1 cellular context compared by ENCODE assay signal in genomic region chr2:104413890-104414289, GRCh38.
TF ChIP-seq lines count a peak whose summit lies in the region.

No MANE protein-coding gene starts in this region.

TF ChIP-seq in HepG2, 621 proteins besides CTCF, POLR2A, EP300 and RAD21 (continued from another document and continues in another):
- TF ChIP-seq TIGD3 (CRISPR knock-in tag; IDR thresholded peaks at IDR 0.05; ENCODE audit: borderline replicate concordance) (no peak), DMTF1 (CRISPR knock-in tag; IDR thresholded peaks at IDR 0.05) (no peak), ZNF770 (CRISPR knock-in tag; IDR thresholded peaks at IDR 0.05) (no peak), GATAD2A (CRISPR knock-in tag; IDR thresholded peaks at IDR 0.05) (peak; percentile 22; the same call in 1 of the 2 replicates), ZXDC (CRISPR knock-in tag; IDR thresholded peaks at IDR 0.05) (no peak), ZNF646 (CRISPR knock-in tag; IDR thresholded peaks at IDR 0.05) (no peak), TEAD2 (CRISPR knock-in tag; IDR thresholded peaks at IDR 0.05) (no peak), POLR2G (IDR thresholded peaks at IDR 0.05; ENCODE audit: low read depth, low read length) (no peak), PCBP1 (IDR thresholded peaks at IDR 0.05; ENCODE audit: borderline replicate concordance, low read depth, low read length) (no peak), RCOR2 (CRISPR knock-in tag; IDR thresholded peaks at IDR 0.05) (no peak), CCAR2 (optimal IDR thresholded peaks at IDR 0.05; ENCODE audit: low read depth, low read length) (no peak), MATR3 (CRISPR knock-in tag; IDR thresholded peaks at IDR 0.05) (no peak), MLX (CRISPR knock-in tag; IDR thresholded peaks at IDR 0.05) (no peak), ZBTB7A (CRISPR knock-in tag; IDR thresholded peaks at IDR 0.05) (no peak), NR2F1 (CRISPR knock-in tag; IDR thresholded peaks at IDR 0.05) (no peak), TCF7 (IDR thresholded peaks at IDR 0.05; ENCODE audit: low read depth) (no peak), ZNF549 (CRISPR knock-in tag; IDR thresholded peaks at IDR 0.05) (no peak), PAXIP1 (CRISPR knock-in tag; conservative IDR thresholded peaks at IDR 0.05) (peak; percentile 60), ONECUT2 (CRISPR knock-in tag; IDR thresholded peaks at IDR 0.05) (peak; percentile 69; the same call in 1 of the 2 replicates), GABPB1 (CRISPR knock-in tag; IDR thresholded peaks at IDR 0.05) (no peak), JUN (CRISPR knock-in tag; IDR thresholded peaks at IDR 0.05) (no peak), NONO (IDR thresholded peaks at IDR 0.05) (no peak), NONO (CRISPR knock-in tag; conservative IDR thresholded peaks at IDR 0.05) (no peak), TFDP1 (CRISPR knock-in tag; IDR thresholded peaks at IDR 0.05; ENCODE audit: borderline replicate concordance) (no peak), ZNF720 (CRISPR knock-in tag; IDR thresholded peaks at IDR 0.05) (no peak), SOX13 (IDR thresholded peaks at IDR 0.05) (no peak), SOX13 (CRISPR knock-in tag; conservative IDR thresholded peaks at IDR 0.05 in 1 of 2, IDR thresholded peaks at IDR 0.05 in 1 of 2) (0 out of 4 replicates have a peak, but pooled peaks of 1 of the 2 experiments have one; percentile 36), ZNF737 (CRISPR knock-in tag; IDR thresholded peaks at IDR 0.05; ENCODE audit: borderline replicate concordance) (no peak), MAFK (conservative IDR thresholded peaks at IDR 0.05 in 1 of 2, IDR thresholded peaks at IDR 0.05 in 1 of 2; ENCODE audit: low read length in 2 of 2) (no peak), PAF1 (CRISPR knock-in tag; IDR thresholded peaks at IDR 0.05) (no peak), ZFAT (CRISPR knock-in tag; conservative IDR thresholded peaks at IDR 0.05) (no peak), SMARCC2 (IDR thresholded peaks at IDR 0.05) (no peak), SOX6 (IDR thresholded peaks at IDR 0.05) (no peak), SOX6 (CRISPR knock-in tag; IDR thresholded peaks at IDR 0.05) (peak; percentile 68; the same call in 1 of the 2 replicates), KAT2B (IDR thresholded peaks at IDR 0.05; ENCODE audit: borderline replicate concordance, low read depth, low read length) (peak; percentile 57; the same call in 1 of the 2 replicates), ZMYM4 (CRISPR knock-in tag; IDR thresholded peaks at IDR 0.05) (0 out of 2 replicates have a peak, but pooled peaks have one; percentile 35), ZNF879 (CRISPR knock-in tag; IDR thresholded peaks at IDR 0.05) (no peak), ZNF362 (CRISPR knock-in tag; IDR thresholded peaks at IDR 0.05; ENCODE audit: borderline replicate concordance) (no peak), ZNF816 (CRISPR knock-in tag; IDR thresholded peaks at IDR 0.05; ENCODE audit: borderline replicate concordance) (no peak), SOX5 (CRISPR knock-in tag; IDR thresholded peaks at IDR 0.05; ENCODE audit: borderline replicate concordance) (peak; percentile 45; the same call in 1 of the 2 replicates), RFXAP (CRISPR knock-in tag; IDR thresholded peaks at IDR 0.05; ENCODE audit: borderline replicate concordance) (no peak), IKZF4 (CRISPR knock-in tag; IDR thresholded peaks at IDR 0.05; ENCODE audit: borderline replicate concordance, low read depth, not compliant biosample characterization) (no peak), SIX4 (CRISPR knock-in tag; IDR thresholded peaks at IDR 0.05) (no peak)
